Comparison of ENCODE assay signal across 8 cellular contexts in genomic region chr13:62357887-62358645, GRCh38.
DNase-seq lines count a peak whose midpoint lies in the region; ATAC-seq and TF ChIP-seq lines count a peak whose summit lies in the region.

No MANE protein-coding gene starts in this region.

- no peaks in the 10 kb centered on the region for H3K36me3 ChIP-seq in brain microvascular endothelial cell (replicated peaks)

- H3K36me3 Mint-ChIP-seq in progenitor cell of endocrine pancreas (ENCODE audit: insufficient read depth) = no peaks in the 10 kb centered on the region

- peak overlapping the region; percentile 16 for H3K27ac Mint-ChIP-seq in progenitor cell of endocrine pancreas
- H3K27ac Mint-ChIP-seq in stimulated activated naive CD8-positive, alpha-beta T cell treated with anti-CD3 and anti-CD28 coated beads, Interleukin-15, amount 100 ng/mL, for 72 hours = no peak overlapping the region

- no peaks in the 10 kb centered on the region for H3K4me1 Mint-ChIP-seq in progenitor cell of endocrine pancreas (ENCODE audit: low read depth)
- H3K4me1 Mint-ChIP-seq in stimulated activated naive CD8-positive, alpha-beta T cell treated with anti-CD3 and anti-CD28 coated beads, Interleukin-15, amount 100 ng/mL, for 72 hours = no peaks in the 10 kb centered on the region

- TF ChIP-seq CTCF in brain microvascular endothelial cell (IDR thresholded peaks at IDR 0.05; ENCODE audit: low read depth, low read length, missing control alignments) (peak; percentile 82), progenitor cell of endocrine pancreas (IDR thresholded peaks at IDR 0.05; ENCODE audit: unreplicated experiment) (peak; percentile 73)

- no peak for ATAC-seq in GM21528 (IDR thresholded peaks at IDR 0.05; ENCODE audit: low FRiP score, unreplicated experiment)
- ATAC-seq in stimulated activated naive CD8-positive, alpha-beta T cell treated with anti-CD3 and anti-CD28 coated beads, Interleukin-15, amount 100 ng/mL, for 72 hours = no peak

- H3K4me3 ChIP-seq in brain microvascular endothelial cell (ENCODE audit: low read depth, low read length) = no peak overlapping the region

- in situ Hi-C loops in brain microvascular endothelial cell (cut with HindIII; ENCODE audit: low pct_ligation_motif_present, low sequenced_read_pairs) = no loop called here

- H3K27me3 Mint-ChIP-seq in progenitor cell of endocrine pancreas = no peaks in the 10 kb centered on the region
- no peaks in the 10 kb centered on the region for H3K27me3 Mint-ChIP-seq in stimulated activated naive CD8-positive, alpha-beta T cell treated with anti-CD3 and anti-CD28 coated beads, Interleukin-15, amount 100 ng/mL, for 72 hours

- no peaks in the 10 kb centered on the region for H3K27me3 ChIP-seq in brain microvascular endothelial cell (replicated peaks)

- no peak overlapping the region for H3K4me3 Mint-ChIP-seq in progenitor cell of endocrine pancreas (ENCODE audit: low read depth)
- H3K4me3 Mint-ChIP-seq in stimulated activated naive CD8-positive, alpha-beta T cell treated with anti-CD3 and anti-CD28 coated beads, Interleukin-15, amount 100 ng/mL, for 72 hours = no peak overlapping the region

- no peak overlapping the region for H3K27ac ChIP-seq in brain microvascular endothelial cell

- peak; percentile 11 for DNase-seq in Daoy (ENCODE audit: low read depth)
- DNase-seq in H4 (ENCODE audit: low spot score) = peak; percentile 48
- DNase-seq in NCI-H1105 treated with DMSO at 0.1 percent for 48 hours (lab: John Stamatoyannopoulos, UW) = peak; percentile 62
- peak; percentile 12 for DNase-seq in brain microvascular endothelial cell
- peak; percentile 24 for DNase-seq in progenitor cell of endocrine pancreas (ENCODE audit: low spot score, unreplicated experiment)
- DNase-seq in EL = no peak
- DNase-seq in stimulated activated naive CD8-positive, alpha-beta T cell treated with anti-CD3 and anti-CD28 coated beads, Interleukin-15, amount 100 ng/mL, for 72 hours = no peak

- H3K9me3 Mint-ChIP-seq in progenitor cell of endocrine pancreas (ENCODE audit: low read depth) = no peaks in the 10 kb centered on the region
- no peaks in the 10 kb centered on the region for H3K9me3 Mint-ChIP-seq in stimulated activated naive CD8-positive, alpha-beta T cell treated with anti-CD3 and anti-CD28 coated beads, Interleukin-15, amount 100 ng/mL, for 72 hours

Comparison
In these comparisons a context has a peak if more than half of its experiments do, and no peak if none do; other contexts are left out.
1. DNase-seq: peak in Daoy (single experiment), H4 (single experiment), NCI-H1105 treated with DMSO at 0.1 percent for 48 hours (single experiment), brain microvascular endothelial cell (single experiment) and progenitor cell of endocrine pancreas (single experiment); none in EL (single experiment) and stimulated activated naive CD8-positive, alpha-beta T cell treated with anti-CD3 and anti-CD28 coated beads, Interleukin-15, amount 100 ng/mL, for 72 hours (0 of 2).